Comparison of ENCODE assay signal across 1 cellular context in genomic region chr12:27705263-27705662, GRCh38.
TF ChIP-seq lines count a peak whose summit lies in the region.

No MANE protein-coding gene starts in this region.

TF ChIP-seq in HepG2, 621 proteins besides CTCF, POLR2A, EP300 and RAD21 (continued from another document and continues in another):
- TF ChIP-seq PRDM4 (CRISPR knock-in tag; IDR thresholded peaks at IDR 0.05; ENCODE audit: borderline replicate concordance) = no peak
- TF ChIP-seq, protein P1, sequence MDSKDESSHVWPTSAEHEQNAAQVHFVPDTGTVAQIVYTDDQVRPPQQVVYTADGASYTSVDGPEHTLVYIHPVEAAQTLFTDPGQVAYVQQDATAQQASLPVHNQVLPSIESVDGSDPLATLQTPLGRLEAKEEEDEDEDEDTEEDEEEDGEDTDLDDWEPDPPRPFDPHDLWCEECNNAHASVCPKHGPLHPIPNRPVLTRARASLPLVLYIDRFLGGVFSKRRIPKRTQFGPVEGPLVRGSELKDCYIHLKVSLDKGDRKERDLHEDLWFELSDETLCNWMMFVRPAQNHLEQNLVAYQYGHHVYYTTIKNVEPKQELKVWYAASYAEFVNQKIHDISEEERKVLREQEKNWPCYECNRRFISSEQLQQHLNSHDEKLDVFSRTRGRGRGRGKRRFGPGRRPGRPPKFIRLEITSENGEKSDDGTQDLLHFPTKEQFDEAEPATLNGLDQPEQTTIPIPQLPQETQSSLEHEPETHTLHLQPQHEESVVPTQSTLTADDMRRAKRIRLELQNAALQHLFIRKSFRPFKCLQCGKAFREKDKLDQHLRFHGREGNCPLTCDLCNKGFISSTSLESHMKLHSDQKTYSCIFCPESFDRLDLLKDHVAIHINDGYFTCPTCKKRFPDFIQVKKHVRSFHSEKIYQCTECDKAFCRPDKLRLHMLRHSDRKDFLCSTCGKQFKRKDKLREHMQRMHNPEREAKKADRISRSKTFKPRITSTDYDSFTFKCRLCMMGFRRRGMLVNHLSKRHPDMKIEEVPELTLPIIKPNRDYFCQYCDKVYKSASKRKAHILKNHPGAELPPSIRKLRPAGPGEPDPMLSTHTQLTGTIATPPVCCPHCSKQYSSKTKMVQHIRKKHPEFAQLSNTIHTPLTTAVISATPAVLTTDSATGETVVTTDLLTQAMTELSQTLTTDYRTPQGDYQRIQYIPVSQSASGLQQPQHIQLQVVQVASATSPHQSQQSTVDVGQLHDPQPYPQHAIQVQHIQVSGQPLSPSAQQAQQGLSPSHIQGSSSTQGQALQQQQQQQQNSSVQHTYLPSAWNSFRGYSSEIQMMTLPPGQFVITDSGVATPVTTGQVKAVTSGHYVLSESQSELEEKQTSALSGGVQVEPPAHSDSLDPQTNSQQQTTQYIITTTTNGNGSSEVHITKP (CRISPR knock-in tag; IDR thresholded peaks at IDR 0.05; ENCODE audit: low read depth) = no peak
- TF ChIP-seq, protein P2, sequence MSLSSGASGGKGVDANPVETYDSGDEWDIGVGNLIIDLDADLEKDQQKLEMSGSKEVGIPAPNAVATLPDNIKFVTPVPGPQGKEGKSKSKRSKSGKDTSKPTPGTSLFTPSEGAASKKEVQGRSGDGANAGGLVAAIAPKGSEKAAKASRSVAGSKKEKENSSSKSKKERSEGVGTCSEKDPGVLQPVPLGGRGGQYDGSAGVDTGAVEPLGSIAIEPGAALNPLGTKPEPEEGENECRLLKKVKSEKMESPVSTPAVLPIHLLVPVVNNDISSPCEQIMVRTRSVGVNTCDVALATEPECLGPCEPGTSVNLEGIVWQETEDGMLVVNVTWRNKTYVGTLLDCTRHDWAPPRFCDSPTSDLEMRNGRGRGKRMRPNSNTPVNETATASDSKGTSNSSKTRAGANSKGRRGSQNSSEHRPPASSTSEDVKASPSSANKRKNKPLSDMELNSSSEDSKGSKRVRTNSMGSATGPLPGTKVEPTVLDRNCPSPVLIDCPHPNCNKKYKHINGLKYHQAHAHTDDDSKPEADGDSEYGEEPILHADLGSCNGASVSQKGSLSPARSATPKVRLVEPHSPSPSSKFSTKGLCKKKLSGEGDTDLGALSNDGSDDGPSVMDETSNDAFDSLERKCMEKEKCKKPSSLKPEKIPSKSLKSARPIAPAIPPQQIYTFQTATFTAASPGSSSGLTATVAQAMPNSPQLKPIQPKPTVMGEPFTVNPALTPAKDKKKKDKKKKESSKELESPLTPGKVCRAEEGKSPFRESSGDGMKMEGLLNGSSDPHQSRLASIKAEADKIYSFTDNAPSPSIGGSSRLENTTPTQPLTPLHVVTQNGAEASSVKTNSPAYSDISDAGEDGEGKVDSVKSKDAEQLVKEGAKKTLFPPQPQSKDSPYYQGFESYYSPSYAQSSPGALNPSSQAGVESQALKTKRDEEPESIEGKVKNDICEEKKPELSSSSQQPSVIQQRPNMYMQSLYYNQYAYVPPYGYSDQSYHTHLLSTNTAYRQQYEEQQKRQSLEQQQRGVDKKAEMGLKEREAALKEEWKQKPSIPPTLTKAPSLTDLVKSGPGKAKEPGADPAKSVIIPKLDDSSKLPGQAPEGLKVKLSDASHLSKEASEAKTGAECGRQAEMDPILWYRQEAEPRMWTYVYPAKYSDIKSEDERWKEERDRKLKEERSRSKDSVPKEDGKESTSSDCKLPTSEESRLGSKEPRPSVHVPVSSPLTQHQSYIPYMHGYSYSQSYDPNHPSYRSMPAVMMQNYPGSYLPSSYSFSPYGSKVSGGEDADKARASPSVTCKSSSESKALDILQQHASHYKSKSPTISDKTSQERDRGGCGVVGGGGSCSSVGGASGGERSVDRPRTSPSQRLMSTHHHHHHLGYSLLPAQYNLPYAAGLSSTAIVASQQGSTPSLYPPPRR (CRISPR knock-in tag; IDR thresholded peaks at IDR 0.05; ENCODE audit: borderline replicate concordance) = 0 out of 2 replicates have a peak, but pooled peaks have one; percentile 20
- no peak for TF ChIP-seq SOX6 (IDR thresholded peaks at IDR 0.05)
- TF ChIP-seq SOX6 (CRISPR knock-in tag; IDR thresholded peaks at IDR 0.05) = peak; percentile 34; the same call in 1 of the 2 replicates
- TF ChIP-seq FOSL2 (CRISPR knock-in tag; IDR thresholded peaks at IDR 0.05) = peak; percentile 45
- peak; percentile 81; the same call in 1 of the 2 replicates for TF ChIP-seq MYC (CRISPR knock-in tag; IDR thresholded peaks at IDR 0.05; ENCODE audit: borderline replicate concordance)
- TF ChIP-seq EED (CRISPR knock-in tag; IDR thresholded peaks at IDR 0.05) = no peak
- no peak for TF ChIP-seq TCF7 (IDR thresholded peaks at IDR 0.05; ENCODE audit: low read depth)
- TF ChIP-seq HOMEZ (CRISPR knock-in tag; IDR thresholded peaks at IDR 0.05; ENCODE audit: low read depth) = 0 out of 2 replicates have a peak, but pooled peaks have one; percentile 58
- peak; percentile 24; the same call in 1 of the 2 replicates for TF ChIP-seq RXRB (CRISPR knock-in tag; IDR thresholded peaks at IDR 0.05; ENCODE audit: borderline replicate concordance)
- TF ChIP-seq GATAD2A (CRISPR knock-in tag; IDR thresholded peaks at IDR 0.05) = peak; percentile 78
- TF ChIP-seq DDIT3 (CRISPR knock-in tag; IDR thresholded peaks at IDR 0.05) = no peak
- peak; percentile 77 for TF ChIP-seq HNF4G (IDR thresholded peaks at IDR 0.05; ENCODE audit: borderline replicate concordance, low read depth, low read length)
- peak; percentile 59; the same call in 1 of the 2 replicates for TF ChIP-seq HNF4G (CRISPR knock-in tag; IDR thresholded peaks at IDR 0.05; ENCODE audit: borderline replicate concordance, low read depth)
- peak; percentile 32; the same call in 1 of the 2 replicates for TF ChIP-seq HOXA3 (CRISPR knock-in tag; IDR thresholded peaks at IDR 0.05)
- TF ChIP-seq NCOR1 (IDR thresholded peaks at IDR 0.05; ENCODE audit: borderline replicate concordance, low read length) = peak; percentile 41; the same call in 1 of the 2 replicates
- TF ChIP-seq, protein P3, sequence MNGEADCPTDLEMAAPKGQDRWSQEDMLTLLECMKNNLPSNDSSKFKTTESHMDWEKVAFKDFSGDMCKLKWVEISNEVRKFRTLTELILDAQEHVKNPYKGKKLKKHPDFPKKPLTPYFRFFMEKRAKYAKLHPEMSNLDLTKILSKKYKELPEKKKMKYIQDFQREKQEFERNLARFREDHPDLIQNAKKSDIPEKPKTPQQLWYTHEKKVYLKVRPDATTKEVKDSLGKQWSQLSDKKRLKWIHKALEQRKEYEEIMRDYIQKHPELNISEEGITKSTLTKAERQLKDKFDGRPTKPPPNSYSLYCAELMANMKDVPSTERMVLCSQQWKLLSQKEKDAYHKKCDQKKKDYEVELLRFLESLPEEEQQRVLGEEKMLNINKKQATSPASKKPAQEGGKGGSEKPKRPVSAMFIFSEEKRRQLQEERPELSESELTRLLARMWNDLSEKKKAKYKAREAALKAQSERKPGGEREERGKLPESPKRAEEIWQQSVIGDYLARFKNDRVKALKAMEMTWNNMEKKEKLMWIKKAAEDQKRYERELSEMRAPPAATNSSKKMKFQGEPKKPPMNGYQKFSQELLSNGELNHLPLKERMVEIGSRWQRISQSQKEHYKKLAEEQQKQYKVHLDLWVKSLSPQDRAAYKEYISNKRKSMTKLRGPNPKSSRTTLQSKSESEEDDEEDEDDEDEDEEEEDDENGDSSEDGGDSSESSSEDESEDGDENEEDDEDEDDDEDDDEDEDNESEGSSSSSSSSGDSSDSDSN (CRISPR knock-in tag; IDR thresholded peaks at IDR 0.05) = 0 out of 2 replicates have a peak, but pooled peaks have one; percentile 41
- peak; percentile 51; the same call in 1 of the 2 replicates for TF ChIP-seq TAF1 (CRISPR knock-in tag; IDR thresholded peaks at IDR 0.05)
- TF ChIP-seq ZNF724P (CRISPR knock-in tag; IDR thresholded peaks at IDR 0.05; ENCODE audit: borderline replicate concordance) = no peak
- TF ChIP-seq NFE2L2 (IDR thresholded peaks at IDR 0.05; ENCODE audit: low read length) = no peak
- TF ChIP-seq U2AF2 (IDR thresholded peaks at IDR 0.05; ENCODE audit: low read depth, low read length) = no peak
- 0 out of 2 replicates have a peak, but pooled peaks have one; percentile 53 for TF ChIP-seq ZFP1 (CRISPR knock-in tag; IDR thresholded peaks at IDR 0.05)
- TF ChIP-seq ZNF775 (CRISPR knock-in tag; IDR thresholded peaks at IDR 0.05; ENCODE audit: borderline replicate concordance) = no peak
- TF ChIP-seq ZNF598 (CRISPR knock-in tag; IDR thresholded peaks at IDR 0.05; ENCODE audit: borderline replicate concordance) = peak; percentile 85; the same call in 1 of the 2 replicates
- no peak for TF ChIP-seq ZNF776 (CRISPR knock-in tag; IDR thresholded peaks at IDR 0.05)
- TF ChIP-seq SPEN (CRISPR knock-in tag; IDR thresholded peaks at IDR 0.05; ENCODE audit: low read depth) = peak; percentile 55; the same call in 1 of the 2 replicates
- TF ChIP-seq ZNF558 (CRISPR knock-in tag; IDR thresholded peaks at IDR 0.05; ENCODE audit: borderline replicate concordance) = no peak
- no peak for TF ChIP-seq FUBP1 (CRISPR knock-in tag; IDR thresholded peaks at IDR 0.05; ENCODE audit: borderline replicate concordance)
- TF ChIP-seq DMAP1 (CRISPR knock-in tag; IDR thresholded peaks at IDR 0.05) = no peak
- no peak for TF ChIP-seq REL (CRISPR knock-in tag; conservative IDR thresholded peaks at IDR 0.05)
- peak; percentile 26; the same call in 1 of the 2 replicates for TF ChIP-seq ZNF629 (CRISPR knock-in tag; conservative IDR thresholded peaks at IDR 0.05)
- TF ChIP-seq, protein P4, sequence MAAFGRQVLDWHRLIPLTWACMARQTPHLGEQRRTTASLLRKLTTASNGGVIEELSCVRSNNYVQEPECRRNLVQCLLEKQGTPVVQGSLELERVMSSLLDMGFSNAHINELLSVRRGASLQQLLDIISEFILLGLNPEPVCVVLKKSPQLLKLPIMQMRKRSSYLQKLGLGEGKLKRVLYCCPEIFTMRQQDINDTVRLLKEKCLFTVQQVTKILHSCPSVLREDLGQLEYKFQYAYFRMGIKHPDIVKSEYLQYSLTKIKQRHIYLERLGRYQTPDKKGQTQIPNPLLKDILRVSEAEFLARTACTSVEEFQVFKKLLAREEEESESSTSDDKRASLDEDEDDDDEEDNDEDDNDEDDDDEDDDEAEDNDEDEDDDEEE (CRISPR knock-in tag; IDR thresholded peaks at IDR 0.05) = no peak
- TF ChIP-seq PLRG1 (conservative IDR thresholded peaks at IDR 0.05) = no peak
- no peak for TF ChIP-seq RNF2 (conservative IDR thresholded peaks at IDR 0.05; ENCODE audit: low read depth)
- 0 out of 2 replicates have a peak, but pooled peaks have one; percentile 17 for TF ChIP-seq YEATS2 (CRISPR knock-in tag; IDR thresholded peaks at IDR 0.05; ENCODE audit: borderline replicate concordance)
- no peak for TF ChIP-seq ZC3H4 (CRISPR knock-in tag; IDR thresholded peaks at IDR 0.05; ENCODE audit: borderline replicate concordance)
- TF ChIP-seq SP2 (CRISPR knock-in tag; IDR thresholded peaks at IDR 0.05) = no peak
- no peak for TF ChIP-seq ARNTL (CRISPR knock-in tag; IDR thresholded peaks at IDR 0.05)
- peak; percentile 14; the same call in 1 of the 2 replicates for TF ChIP-seq ZFP37 (CRISPR knock-in tag; IDR thresholded peaks at IDR 0.05; ENCODE audit: borderline replicate concordance)
- TF ChIP-seq SP5 (CRISPR knock-in tag; IDR thresholded peaks at IDR 0.05; ENCODE audit: borderline replicate concordance, low read depth) = 0 out of 2 replicates have a peak, but pooled peaks have one; percentile 51
- TF ChIP-seq ZNF33B (CRISPR knock-in tag; IDR thresholded peaks at IDR 0.05) = 0 out of 2 replicates have a peak, but pooled peaks have one; percentile 35
- no peak for TF ChIP-seq IRF9 (CRISPR knock-in tag; IDR thresholded peaks at IDR 0.05; ENCODE audit: borderline replicate concordance)
- no peak for TF ChIP-seq ZNF879 (CRISPR knock-in tag; IDR thresholded peaks at IDR 0.05)
